In the genomic region with DNA sequence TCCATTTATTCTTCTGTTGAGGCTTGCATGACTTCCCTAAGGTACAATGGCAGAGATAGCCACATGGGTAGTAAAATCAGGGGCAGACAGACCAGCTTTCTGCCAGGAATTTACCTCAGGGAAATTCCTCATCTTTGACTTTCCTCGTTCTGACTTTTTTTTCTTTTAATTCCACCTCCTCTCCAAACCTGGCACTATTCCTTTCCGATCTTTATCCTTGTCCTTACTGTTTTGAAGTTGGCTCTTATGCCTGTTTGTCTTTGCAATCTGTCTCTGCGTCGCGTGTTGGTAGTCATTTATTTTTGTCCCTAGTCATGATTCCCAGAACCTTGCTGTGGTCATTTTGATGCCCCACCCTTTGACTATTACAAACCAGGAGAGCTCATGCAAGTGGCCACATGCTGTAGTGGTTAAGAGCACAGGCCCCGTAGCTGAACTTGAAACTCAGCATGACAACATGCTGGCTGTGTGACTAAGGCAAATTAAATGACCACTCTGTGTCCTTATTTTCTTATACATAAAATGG, we compare ENCODE assay signal across 13 cellular contexts. TPM values are rescaled to one million over a fixed set of nuclear protein-coding genes. Genes with fewer than 3 reads are reported as not detected.
DNase-seq lines count a peak whose midpoint lies in the region; FAIRE-seq and TF ChIP-seq lines count a peak whose summit lies in the region.
"Had no signal": no experiment of that assay in that cellular context is flagged by ENCODE, and none has a peak within 500 bp of the region (broad histone marks: within the 10 kb centered on the region; RNA-seq: fewer than 3 reads in every experiment).

No MANE protein-coding gene starts in this region.

- FAIRE-seq in RCC 7860 (lab: Jason Lieb, UNC) = peak; percentile 61

- no peak overlapping the region for H3K4me3 Mint-ChIP-seq in osteocyte (ENCODE audit: unreplicated experiment)
- H3K4me3 Mint-ChIP-seq: stimulated activated naive CD8-positive, alpha-beta T cell treated with anti-CD3 and anti-CD28 coated beads, Interleukin-15, Interleukin-2, amounts not matched to agents 100 ng/mL and 50 ng/mL, for 24 hours had no signal

- peaks cover 5% of the 10 kb centered on the region for H3K9me3 Mint-ChIP-seq in osteocyte (ENCODE audit: unreplicated experiment)

- DNase-seq in Daoy (ENCODE audit: low read depth) = peak; percentile 84
- DNase-seq in RCC 7860 (ENCODE audit: low spot score) = peak; percentile 51
- peak; percentile 66 to 77 for DNase-seq in erythroblast (lab: John Stamatoyannopoulos, UW)
- DNase-seq in osteocyte (ENCODE audit: extremely low spot score, unreplicated experiment) = no peak
- no peak for DNase-seq in NCI-H510A (lab: John Stamatoyannopoulos, UW)
- no peak for DNase-seq in retina
- DNase-seq in 8988T = no peak
- DNase-seq in NCI-H1694 treated with DMSO at 0.1 percent for 48 hours (lab: John Stamatoyannopoulos, UW) = no peak
- DNase-seq: activated gamma-delta T cell, dorsolateral prefrontal cortex, NCI-H2081 treated with DMSO at 0.1 percent for 48 hours, Peyer's patch had no signal

- no peak for TF ChIP-seq CTCF in osteocyte (IDR thresholded peaks at IDR 0.05)

- H3K27ac Mint-ChIP-seq in osteocyte (ENCODE audit: unreplicated experiment) = peak overlapping the region; percentile 73
- H3K27ac Mint-ChIP-seq: stimulated activated naive CD8-positive, alpha-beta T cell treated with anti-CD3 and anti-CD28 coated beads, Interleukin-15, Interleukin-2, amounts not matched to agents 100 ng/mL and 50 ng/mL, for 24 hours had no signal

- no peaks in the 10 kb centered on the region for H3K27me3 Mint-ChIP-seq in osteocyte (ENCODE audit: unreplicated experiment)
- H3K27me3 Mint-ChIP-seq: stimulated activated naive CD8-positive, alpha-beta T cell treated with anti-CD3 and anti-CD28 coated beads, Interleukin-15, Interleukin-2, amounts not matched to agents 100 ng/mL and 50 ng/mL, for 24 hours had no signal

- no peaks in the 10 kb centered on the region for H3K36me3 Mint-ChIP-seq in osteocyte (ENCODE audit: unreplicated experiment)

- no peak for TF ChIP-seq POLR2A in erythroblast (IDR thresholded peaks at IDR 0.05; ENCODE audit: low read length)

- H3K4me1 Mint-ChIP-seq in osteocyte (ENCODE audit: unreplicated experiment) = peaks cover 42% of the 10 kb centered on the region

RNA-seq across cellular contexts. Expression of a gene that starts 19.0 kb away (rescaled TPM):
- total RNA-seq in Daoy (2014; rRNA removed; shearing (Covaris generic)) = not detected in 2 replicates
- total RNA-seq in osteocyte = not detected in 2 replicates
- total RNA-seq: Peyer's patch had no signal

Comparison
In these comparisons a context has a peak if more than half of its experiments do, and no peak if none do; other contexts are left out.
1. DNase-seq: peak in Daoy (single experiment), RCC 7860 (single experiment) and erythroblast (2 of 2); none in osteocyte (single experiment), NCI-H510A (single experiment), retina (single experiment), 8988T (single experiment) and NCI-H1694 treated with DMSO at 0.1 percent for 48 hours (single experiment).